In genomic region chr6:136095961-136096360, GRCh38 we compare ENCODE assay signal across 14 cellular contexts.
DNase-seq lines count a peak whose midpoint lies in the region; ATAC-seq and TF ChIP-seq lines count a peak whose summit lies in the region.
"Had no signal": no experiment of that assay in that cellular context is flagged by ENCODE, and none has a peak within 500 bp of the region (broad histone marks: within the 10 kb centered on the region; RNA-seq: fewer than 3 reads in every experiment).

No MANE protein-coding gene starts in this region.

- H3K4me3 ChIP-seq in left lung, result no peak overlapping the region
- no peak overlapping the region for H3K4me3 ChIP-seq in spleen
- H3K4me3 ChIP-seq: colonic mucosa had no signal

- H3K27ac ChIP-seq in left lung (no peak overlapping the region), spleen (peak overlapping the region in 5 of 8 donors; percentile 5 to 46 (median 42))
- H3K27ac ChIP-seq: colonic mucosa had no signal

- intact Hi-C loops in left lung (cut with DNase I), result no loop called here
- intact Hi-C loops in spleen (cut with DNase I; ENCODE audit: low total_unique reads), result no loop called here

- H3K4me1 ChIP-seq in left lung, result no peaks in the 10 kb centered on the region
- H3K4me1 ChIP-seq in spleen, result no peaks in the 10 kb centered on the region
- H3K4me1 ChIP-seq: colonic mucosa had no signal

- no peak for TF ChIP-seq CTCF in left lung (IDR thresholded peaks at IDR 0.05)
- TF ChIP-seq CTCF in spleen (IDR thresholded peaks at IDR 0.05 in 8 of 11, conservative IDR thresholded peaks at IDR 0.05 in 3 of 11), result no peak

- no peaks in the 10 kb centered on the region for H3K36me3 ChIP-seq in left lung
- H3K36me3 ChIP-seq in spleen, result no peaks in the 10 kb centered on the region
- H3K36me3 ChIP-seq: colonic mucosa had no signal

- no peak for TF ChIP-seq POLR2A in spleen (IDR thresholded peaks at IDR 0.05)

- DNase-seq in GM03348 (ENCODE audit: low spot score) (peak; percentile 64), fibroblast of gingiva (ENCODE audit: low read depth) (peak; percentile 91), left lung (peak in 1 of 2 donors; percentile 39), spleen (no peak), NCI-H1092 (lab: John Stamatoyannopoulos, UW) (no peak), T-helper 2 cell (no peak)
- DNase-seq in effector CD4-positive, alpha-beta T cell, result no peak
- DNase-seq: activated CD4-positive, CD25-positive, alpha-beta regulatory T cell; activated effector memory CD4-positive, alpha-beta T cell treated with Interleukin-2 at 50 U/mL for 16 hours; colonic mucosa; HCEC 1CT; MM.1S; retina had no signal

- H3K9me3 ChIP-seq in left lung (peaks cover 0 to 3% of the 10 kb centered on the region in 2 donors), spleen (peaks cover 0 to 11% (median 0%) of the 10 kb centered on the region in 8 donors)
- H3K9me3 ChIP-seq: colonic mucosa had no signal

- peak; percentile 93 for ATAC-seq in left lung
- ATAC-seq in GM19351 (IDR thresholded peaks at IDR 0.05; ENCODE audit: unreplicated experiment), result no peak

- H3K27me3 ChIP-seq in left lung, result no peaks in the 10 kb centered on the region
- no peaks in the 10 kb centered on the region for H3K27me3 ChIP-seq in spleen (replicated peaks in 1 of 7)
- H3K27me3 ChIP-seq: colonic mucosa had no signal

- 52 to 62% (median 60%) methylated on average over 3 of the region's 3 CpGs for WGBS in spleen, 5 donors

Comparison
In these comparisons a context has a peak if more than half of its experiments do, and no peak if none do; other contexts are left out.
1. DNase-seq: peak in GM03348 (single experiment) and fibroblast of gingiva (single experiment); none in spleen (single experiment), effector CD4-positive, alpha-beta T cell (single experiment), NCI-H1092 (single experiment) and T-helper 2 cell (0 of 5).
2. H3K27ac ChIP-seq: peak in spleen (5 of 8); none in left lung (0 of 2).